Comparison of ENCODE assay signal across 17 cellular contexts in genomic region chr18:39675358-39675757, GRCh38.
DNase-seq lines count a peak whose midpoint lies in the region; ATAC-seq and TF ChIP-seq lines count a peak whose summit lies in the region.
"Had no signal": no experiment of that assay in that cellular context is flagged by ENCODE, and none has a peak within 500 bp of the region (broad histone marks: within the 10 kb centered on the region; RNA-seq: fewer than 3 reads in every experiment).

No MANE protein-coding gene starts in this region.

- H3K27ac ChIP-seq in HEK293 (ENCODE audit: extremely low read depth, low read depth, low read length) (no peak overlapping the region), lung (ENCODE audit: low read depth in 1 of 2, low read length in 1 of 2) (no peak overlapping the region)
- no peak overlapping the region for H3K27ac ChIP-seq in naive thymus-derived CD4-positive, alpha-beta T cell (ENCODE audit: low read depth, low read length)
- H3K27ac ChIP-seq: C4-2B, heart left ventricle, KMS-11 had no signal

- no peak overlapping the region for H3K4me3 Mint-ChIP-seq in naive thymus-derived CD4-positive, alpha-beta T cell
- H3K4me3 Mint-ChIP-seq: activated CD4-positive, alpha-beta T cell treated with anti-CD3 and anti-CD28 coated beads for 36 hours; activated T-cell treated with anti-CD3 and anti-CD28 coated beads, Interleukin-2, amount 50 U/mL, for 4 hours had no signal

- H3K27ac Mint-ChIP-seq in naive thymus-derived CD4-positive, alpha-beta T cell, result no peak overlapping the region
- H3K27ac Mint-ChIP-seq: activated CD4-positive, alpha-beta T cell treated with anti-CD3 and anti-CD28 coated beads for 36 hours had no signal

- POLR2A ChIA-PET in AG04449 (lab: Yijun Ruan, JAX) (no interaction called here), HEK293 (lab: Yijun Ruan, JAX) (no interaction called here)
- POLR2A ChIA-PET in naive thymus-derived CD4-positive, alpha-beta T cell (lab: Charles Lee), result no interaction called here

- in situ Hi-C loops in astrocyte of the spinal cord (cut with HindIII; ENCODE audit: low sequenced_read_pairs), result no loop called here

- H3K9me3 Mint-ChIP-seq in naive thymus-derived CD4-positive, alpha-beta T cell, result peaks cover 0 to 11% (median 0%) of the 10 kb centered on the region in 11 donors

- peaks cover 0 to 2% (median 0%) of the 10 kb centered on the region in 7 donors for H3K4me1 Mint-ChIP-seq in naive thymus-derived CD4-positive, alpha-beta T cell
- H3K4me1 Mint-ChIP-seq: activated CD4-positive, alpha-beta T cell treated with anti-CD3 and anti-CD28 coated beads for 36 hours had no signal

- H3K4me1 ChIP-seq in HEK293 (ENCODE audit: control insufficient read depth, insufficient read depth, low read length) (no peaks in the 10 kb centered on the region), lung (ENCODE audit: control insufficient read depth in 2 of 2, insufficient read depth in 2 of 2, low read length in 2 of 2) (no peaks in the 10 kb centered on the region)
- H3K4me1 ChIP-seq in naive thymus-derived CD4-positive, alpha-beta T cell (ENCODE audit: control insufficient read depth in 2 of 2, insufficient read depth in 2 of 2, low read length in 2 of 2), result no peaks in the 10 kb centered on the region

- no peaks in the 10 kb centered on the region for H3K27me3 ChIP-seq in lung (ENCODE audit: control insufficient read depth, insufficient read depth)
- H3K27me3 ChIP-seq in naive thymus-derived CD4-positive, alpha-beta T cell (ENCODE audit: control insufficient read depth in 2 of 2, insufficient read depth in 2 of 2, low read length in 2 of 2), result no peaks in the 10 kb centered on the region
- H3K27me3 ChIP-seq: heart left ventricle had no signal

- H3K27me3 Mint-ChIP-seq in naive thymus-derived CD4-positive, alpha-beta T cell, result peaks cover 0 to 4% (median 0%) of the 10 kb centered on the region in 5 donors
- H3K27me3 Mint-ChIP-seq: activated CD4-positive, alpha-beta T cell treated with anti-CD3 and anti-CD28 coated beads for 36 hours had no signal

- H3K36me3 ChIP-seq in HEK293 (ENCODE audit: control insufficient read depth in 2 of 2, insufficient read depth in 1 of 2, low read length in 2 of 2), result no peaks in the 10 kb centered on the region
- no peaks in the 10 kb centered on the region for H3K36me3 ChIP-seq in lung (ENCODE audit: control insufficient read depth in 2 of 2, insufficient read depth in 2 of 2, low read length in 2 of 2)
- no peaks in the 10 kb centered on the region for H3K36me3 ChIP-seq in naive thymus-derived CD4-positive, alpha-beta T cell (ENCODE audit: control insufficient read depth in 2 of 3, insufficient read depth in 3 of 3, low read length in 3 of 3)
- H3K36me3 ChIP-seq: heart left ventricle had no signal

- CTCF ChIA-PET in AG04449 (lab: Yijun Ruan, JAX) (no interaction called here), HEK293 (lab: Yijun Ruan, JAX) (no interaction called here)
- CTCF ChIA-PET in naive thymus-derived CD4-positive, alpha-beta T cell (lab: Charles Lee), result no interaction called here

- 80 to 91% methylated on average over 3 of the region's 3 CpGs for WGBS in lung, 2 donors

- H3K36me3 Mint-ChIP-seq in naive thymus-derived CD4-positive, alpha-beta T cell, result no peaks in the 10 kb centered on the region

- TF ChIP-seq CTCF in AG04449 (IDR thresholded peaks at IDR 0.05; ENCODE audit: insufficient read depth, low read length, missing control alignments), result no peak
- TF ChIP-seq CTCF in HEK293 (tag by site-specific recombination; IDR thresholded peaks at IDR 0.05), result no peak
- TF ChIP-seq CTCF in astrocyte of the spinal cord (IDR thresholded peaks at IDR 0.05; ENCODE audit: low read depth, low read length), result no peak
- TF ChIP-seq CTCF in lung (IDR thresholded peaks at IDR 0.05; ENCODE audit: control extremely low read depth, extremely low read depth), result no peak

- peak; percentile 12 for DNase-seq in AG04449 (ENCODE audit: low read depth, low spot score)
- DNase-seq in astrocyte of the spinal cord (ENCODE audit: low read depth, low spot score), result peak; percentile 72
- DNase-seq in lung (ENCODE audit: low spot score), result no peak
- DNase-seq in naive thymus-derived CD4-positive, alpha-beta T cell, result no peak
- DNase-seq: activated CD4-positive, alpha-beta T cell treated with anti-CD3 and anti-CD28 coated beads for 36 hours; activated T-cell treated with anti-CD3 and anti-CD28 coated beads, Interleukin-2, amount 50 U/mL, for 4 hours; amniotic stem cell; heart left ventricle; NCI-H2171 treated with DMSO at 0.1 percent for 48 hours; nucleus accumbens; stimulated activated CD8-positive, alpha-beta memory T cell treated with anti-CD3 and anti-CD28 coated beads, Interleukin-4, amount 100 ng/mL, for 48 hours had no signal

- no peak overlapping the region for H3K4me3 ChIP-seq in AG04449 (ENCODE audit: low read depth, low read length)
- no peak overlapping the region for H3K4me3 ChIP-seq in HEK293 (ENCODE audit: low read depth, low read length)
- H3K4me3 ChIP-seq in astrocyte of the spinal cord (ENCODE audit: low read depth, low read length), result no peak overlapping the region
- no peak overlapping the region for H3K4me3 ChIP-seq in lung
- no peak overlapping the region for H3K4me3 ChIP-seq in naive thymus-derived CD4-positive, alpha-beta T cell (ENCODE audit: low read length)
- H3K4me3 ChIP-seq: heart left ventricle had no signal

- intact Hi-C loops in naive thymus-derived CD4-positive, alpha-beta T cell (cut with micrococcal nuclease), result no loop called here

- H3K9me3 ChIP-seq in HEK293 (ENCODE audit: control insufficient read depth, insufficient read depth, low read depth, low read length) (no peaks in the 10 kb centered on the region), lung (ENCODE audit: control insufficient read depth in 2 of 2, insufficient read depth in 1 of 2, low read length in 1 of 2) (no peaks in the 10 kb centered on the region)
- H3K9me3 ChIP-seq in naive thymus-derived CD4-positive, alpha-beta T cell (ENCODE audit: control insufficient read depth in 2 of 3, low read length in 3 of 3), result no peaks in the 10 kb centered on the region
- H3K9me3 ChIP-seq: heart left ventricle had no signal

- ATAC-seq in lung (ENCODE audit: insufficient read depth, low FRiP score) (peak; percentile 47), GM19452 (IDR thresholded peaks at IDR 0.05; ENCODE audit: unreplicated experiment) (no peak), HG02870 (IDR thresholded peaks at IDR 0.05; ENCODE audit: unreplicated experiment) (no peak), GM18867 (IDR thresholded peaks at IDR 0.05; ENCODE audit: unreplicated experiment) (no peak)
- no peak for ATAC-seq in naive thymus-derived CD4-positive, alpha-beta T cell
- ATAC-seq: activated CD4-positive, alpha-beta T cell treated with anti-CD3 and anti-CD28 coated beads for 36 hours; activated T-cell treated with anti-CD3 and anti-CD28 coated beads, Interleukin-2, amount 50 U/mL, for 4 hours had no signal

TF ChIP-seq in HEK293, 187 proteins besides CTCF, POLR2A, EP300 and RAD21:
- TF ChIP-seq ZNF16 (tag by site-specific recombination; IDR thresholded peaks at IDR 0.05; ENCODE audit: low read depth) (no peak), TRIM28 (IDR thresholded peaks at IDR 0.05; ENCODE audit: borderline replicate concordance, low read length) (peak; percentile 16; the same call in 1 of the 2 replicates)

Comparison
In these comparisons a context has a peak if more than half of its experiments do, and no peak if none do; other contexts are left out.
1. DNase-seq: peak in AG04449 (single experiment) and astrocyte of the spinal cord (single experiment); none in lung (single experiment) and naive thymus-derived CD4-positive, alpha-beta T cell (0 of 9).